Comparison of ENCODE assay signal across 12 cellular contexts in genomic region chr1:25658791-25659431, GRCh38. TPM values are rescaled to one million over a fixed set of nuclear protein-coding genes. Genes with fewer than 3 reads are reported as not detected.
DNase-seq lines count a peak whose midpoint lies in the region; ATAC-seq and TF ChIP-seq lines count a peak whose summit lies in the region.
"Had no signal": no experiment of that assay in that cellular context is flagged by ENCODE, and none has a peak within 500 bp of the region (broad histone marks: within the 10 kb centered on the region; RNA-seq: fewer than 3 reads in every experiment).

No MANE protein-coding gene starts in this region.

- peaks cover 35% of the 10 kb centered on the region for H3K27me3 Mint-ChIP-seq in activated CD8-positive, alpha-beta memory T cell treated with anti-CD3 and anti-CD28 coated beads, Interleukin-2, amount 10 ng/mL, durations not matched to agents 7 days and 5 days
- peaks cover 5% of the 10 kb centered on the region for H3K27me3 Mint-ChIP-seq in neural progenitor cell (ENCODE audit: insufficient read depth, low read depth)

- intact Hi-C loops in transverse colon (cut with DNase I; ENCODE audit: low total_unique reads), result no loop called here

- no peak overlapping the region for H3K4me2 ChIP-seq in neural progenitor cell
- H3K4me2 ChIP-seq: A549 had no signal

- no peak for TF ChIP-seq EP300 in transverse colon (IDR thresholded peaks at IDR 0.05; ENCODE audit: low read depth)

- H3K27ac ChIP-seq in transverse colon (peak overlapping the region; percentile 6 to 66 (median 30)), neural progenitor cell (no peak overlapping the region)
- H3K27ac ChIP-seq: A549 had no signal

- no peaks in the 10 kb centered on the region for H3K79me2 ChIP-seq in neural progenitor cell (ENCODE audit: low read depth)

- no peak for TF ChIP-seq POLR2A in transverse colon (IDR thresholded peaks at IDR 0.05)

- H3K4me3 Mint-ChIP-seq in activated CD8-positive, alpha-beta memory T cell treated with anti-CD3 and anti-CD28 coated beads, Interleukin-2, amount 10 ng/mL, durations not matched to agents 7 days and 5 days, result no peak overlapping the region
- H3K4me3 Mint-ChIP-seq in neural progenitor cell, result no peak overlapping the region

- in situ Hi-C loops in transverse colon (cut with MboI; ENCODE audit: low pct_ligation_motif_present in 1 of 4, low pct_unique_long_range_greater_than_20kb in 1 of 4, low sequenced_read_pairs in 3 of 4), result no loop called here

- H3K27me3 ChIP-seq in transverse colon, result no peaks in the 10 kb centered on the region
- no peaks in the 10 kb centered on the region for H3K27me3 ChIP-seq in neural progenitor cell

- H3K4me1 ChIP-seq in transverse colon (peaks cover 0 to 27% (median 7%) of the 10 kb centered on the region in 4 donors), neural progenitor cell (peaks cover 14% of the 10 kb centered on the region)

- peaks cover 16% of the 10 kb centered on the region for H3F3A ChIP-seq in neural progenitor cell (ENCODE audit: low read depth)

- H3K9me3 ChIP-seq in transverse colon, result no peaks in the 10 kb centered on the region
- no peaks in the 10 kb centered on the region for H3K9me3 ChIP-seq in neural progenitor cell (ENCODE audit: low read depth)
- H3K9me3 ChIP-seq: A549 had no signal

- H3K27ac Mint-ChIP-seq in activated CD8-positive, alpha-beta memory T cell treated with anti-CD3 and anti-CD28 coated beads, Interleukin-2, amount 10 ng/mL, durations not matched to agents 7 days and 5 days, result no peak overlapping the region
- no peak overlapping the region for H3K27ac Mint-ChIP-seq in neural progenitor cell

- no peaks in the 10 kb centered on the region for H3K4me1 Mint-ChIP-seq in activated CD8-positive, alpha-beta memory T cell treated with anti-CD3 and anti-CD28 coated beads, Interleukin-2, amount 10 ng/mL, durations not matched to agents 7 days and 5 days
- peaks cover 24% of the 10 kb centered on the region for H3K4me1 Mint-ChIP-seq in neural progenitor cell

- H3K4me3 ChIP-seq in transverse colon, result no peak overlapping the region
- no peak overlapping the region for H3K4me3 ChIP-seq in neural progenitor cell
- H3K4me3 ChIP-seq: A549 had no signal

- H3K9ac ChIP-seq in neural progenitor cell, result no peak overlapping the region

- no peaks in the 10 kb centered on the region for H3K36me3 ChIP-seq in transverse colon
- no peaks in the 10 kb centered on the region for H3K36me3 ChIP-seq in neural progenitor cell

- peak; percentile 48 for DNase-seq in activated CD8-positive, alpha-beta memory T cell treated with anti-CD3 and anti-CD28 coated beads for 24 hours
- DNase-seq in activated CD8-positive, alpha-beta memory T cell treated with anti-CD3 and anti-CD28 coated beads, Interleukin-2, amount 10 ng/mL, durations not matched to agents 7 days and 5 days, result no peak
- DNase-seq in ecto neural progenitor cell (ENCODE audit: low spot score) (peak; percentile 48), mesenteric fat pad (ENCODE audit: low spot score) (peak; percentile 78), transverse colon (peak; percentile 35), NCI-H2171 treated with DMSO at 0.1 percent for 48 hours (lab: John Stamatoyannopoulos, UW) (no peak), neural progenitor cell (ENCODE audit: low spot score) (no peak), NCI-H2227 treated with DMSO at 0.1 percent for 48 hours (lab: John Stamatoyannopoulos, UW) (no peak)
- DNase-seq: NCI-H524 treated with DMSO at 0.1 percent for 48 hours; stimulated activated CD4-positive, alpha-beta T cell treated with anti-CD3 and anti-CD28 coated beads, Interleukin-12 subunit alpha, Interleukin-12 subunit beta, amount 100 ng/mL, for 4 hours; stimulated activated naive CD8-positive, alpha-beta T cell treated with anti-CD3 and anti-CD28 coated beads, Interleukin-15, Interleukin-2, amounts not matched to agents 100 U/mL and 50 U/mL, for 24 hours had no signal

- TF ChIP-seq CTCF in transverse colon (IDR thresholded peaks at IDR 0.05), result no peak
- TF ChIP-seq CTCF in neural progenitor cell (IDR thresholded peaks at IDR 0.05), result no peak

- no peak for ATAC-seq in activated CD8-positive, alpha-beta memory T cell treated with anti-CD3 and anti-CD28 coated beads, Interleukin-2, amount 10 ng/mL, durations not matched to agents 7 days and 5 days
- ATAC-seq: A549; stimulated activated naive CD8-positive, alpha-beta T cell treated with anti-CD3 and anti-CD28 coated beads, Interleukin-15, Interleukin-2, amounts not matched to agents 100 U/mL and 50 U/mL, for 24 hours had no signal

- H3K36me3 Mint-ChIP-seq in activated CD8-positive, alpha-beta memory T cell treated with anti-CD3 and anti-CD28 coated beads, Interleukin-2, amount 10 ng/mL, durations not matched to agents 7 days and 5 days, result peaks cover 2% of the 10 kb centered on the region
- no peaks in the 10 kb centered on the region for H3K36me3 Mint-ChIP-seq in neural progenitor cell

- 75 to 100% methylated on average over 1 to 13 of the region's 13 CpGs for WGBS in transverse colon (ENCODE audit: low coverage in 1 of 2), 2 donors

- H3K9me3 Mint-ChIP-seq in activated CD8-positive, alpha-beta memory T cell treated with anti-CD3 and anti-CD28 coated beads, Interleukin-2, amount 10 ng/mL, durations not matched to agents 7 days and 5 days (ENCODE audit: low read depth), result no peaks in the 10 kb centered on the region
- H3K9me3 Mint-ChIP-seq in neural progenitor cell, result no peaks in the 10 kb centered on the region

- CTCF ChIA-PET in activated CD8-positive, alpha-beta memory T cell treated with anti-CD3 and anti-CD28 coated beads, Interleukin-2, amount 10 ng/mL, durations not matched to agents 7 days and 5 days (lab: Charles Lee), result no interaction called here

- no peaks in the 10 kb centered on the region for H4K20me1 ChIP-seq in neural progenitor cell (ENCODE audit: low read depth)

- H2AFZ ChIP-seq in neural progenitor cell (replicated peaks), result no peak overlapping the region

RNA-seq across cellular contexts. Expression of gene MAN1C1, which starts 42.3 kb away (rescaled TPM):
- 10 to 100 TPM; 15.5 to 20.0 TPM for total RNA-seq in activated CD8-positive, alpha-beta memory T cell treated with anti-CD3 and anti-CD28 coated beads, Interleukin-2, amount 10 ng/mL, durations not matched to agents 7 days and 5 days
- 21.9 TPM for total RNA-seq in mesenteric fat pad
- total RNA-seq in transverse colon, result 1 to 10 TPM; 2.4 to 6.8 (median 4.3) TPM
- total RNA-seq in neural progenitor cell (ENCODE audit: low replicate concordance), result 5.3 and 6.8 TPM in 2 replicates

Comparison
In these comparisons a context has a peak if more than half of its experiments do, and no peak if none do; other contexts are left out.
1. DNase-seq: peak in activated CD8-positive, alpha-beta memory T cell treated with anti-CD3 and anti-CD28 coated beads for 24 hours (single experiment), ecto neural progenitor cell (single experiment), mesenteric fat pad (single experiment) and transverse colon (single experiment); none in activated CD8-positive, alpha-beta memory T cell treated with anti-CD3 and anti-CD28 coated beads, Interleukin-2, amount 10 ng/mL, durations not matched to agents 7 days and 5 days (single experiment), NCI-H2171 treated with DMSO at 0.1 percent for 48 hours (single experiment), neural progenitor cell (single experiment) and NCI-H2227 treated with DMSO at 0.1 percent for 48 hours (single experiment).